In the genomic region with DNA sequence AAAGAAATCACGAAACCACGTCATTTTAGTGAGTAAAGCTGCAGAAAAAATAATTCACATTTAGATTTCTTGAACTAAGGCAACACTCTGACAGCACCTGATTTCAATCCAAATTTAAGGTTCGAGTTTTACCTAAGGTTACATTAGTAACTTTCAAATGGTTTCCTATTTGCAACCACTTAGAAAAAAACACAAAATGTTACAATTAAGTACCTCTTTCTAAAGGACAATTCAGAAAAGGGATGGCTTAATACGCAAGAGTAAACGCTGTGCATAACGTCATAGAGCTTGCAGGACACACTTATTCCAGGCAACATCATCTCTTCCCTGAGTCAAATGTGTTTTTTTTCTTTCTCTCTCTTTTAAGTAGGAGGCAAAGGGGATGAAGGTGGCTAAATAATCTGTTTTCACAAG, we compare ENCODE assay signal across 8 cellular contexts.
A peak's percentile ranks its signal among the peaks of the same experiment; 100 is the strongest.
DNase-seq lines count a peak whose midpoint lies in the region; ATAC-seq and TF ChIP-seq lines count a peak whose summit lies in the region.

No MANE protein-coding gene starts in this region.

- TF ChIP-seq POLR2A in IMR-90 (IDR thresholded peaks at IDR 0.05; ENCODE audit: low read depth, low read length) = no peak

- H3K27ac Mint-ChIP-seq in activated T-helper 2 cell treated with anti-CD3 and anti-CD28 coated beads, Interferon-gamma antibody, Interleukin-2, Interleukin-4, amounts not matched to agents 10 μg/mL and 5 μg/mL and 100 μg/mL, durations not matched to agents 14 hours and 24 hours and 36 hours = peak overlapping the region; percentile 86

- H3K9ac ChIP-seq in DND-41 (ENCODE audit: low read depth, low read length) = peak overlapping the region; percentile 84
- peak overlapping the region; percentile 96 for H3K9ac ChIP-seq in IMR-90 (ENCODE audit: low read depth, low read length)

- H3K79me2 ChIP-seq in DND-41 (ENCODE audit: insufficient read depth, low read length) = no peaks in the 10 kb centered on the region

- peak overlapping the region; percentile 90 for H3K4me3 Mint-ChIP-seq in activated T-helper 2 cell treated with anti-CD3 and anti-CD28 coated beads, Interferon-gamma antibody, Interleukin-2, Interleukin-4, amounts not matched to agents 10 μg/mL and 5 μg/mL and 100 μg/mL, durations not matched to agents 14 hours and 24 hours and 36 hours (ENCODE audit: low read depth)

- H2AK9ac ChIP-seq in IMR-90 (replicated peaks; ENCODE audit: low read depth, low read length, poor library complexity) = peak overlapping the region; percentile 92

- peak; percentile 6; the same call in 1 of the 3 replicates for ATAC-seq in DND-41 (ENCODE audit: insufficient read depth, low read depth)
- ATAC-seq in IMR-90 (ENCODE audit: low read depth) = peak; percentile 1; the same call in 1 of the 2 replicates
- peak; percentile 21 to 50 for ATAC-seq in left cardiac atrium
- no peak for ATAC-seq in GM21619 (IDR thresholded peaks at IDR 0.05; ENCODE audit: unreplicated experiment)

- peak overlapping the region; percentile 91 for H2BK5ac ChIP-seq in IMR-90 (ENCODE audit: low read depth, low read length, poor library complexity, severe bottlenecking)

- H3K4ac ChIP-seq in IMR-90 (ENCODE audit: low read depth, low read length) = peak overlapping the region; percentile 88

- WGBS in IMR-90 (ENCODE audit: extremely low coverage in 2 of 2, insufficient read length in 1 of 2), 2 experiments = 40% methylated on average over 1 of the region's 6 CpGs; no CpG with 5 or more reads in 1 of the 2 experiments

- H3K9me3 ChIP-seq in DND-41 (ENCODE audit: insufficient read depth, low read length, severe bottlenecking) = no peaks in the 10 kb centered on the region
- no peaks in the 10 kb centered on the region for H3K9me3 ChIP-seq in IMR-90 (ENCODE audit: control insufficient read depth, insufficient read depth, low read length)

- peak overlapping the region; percentile 97 for H3K14ac ChIP-seq in IMR-90 (replicated peaks; ENCODE audit: low read depth, low read length)

- H2BK20ac ChIP-seq in IMR-90 (ENCODE audit: low read depth, low read length) = no peak overlapping the region

- H4K5ac ChIP-seq in IMR-90 (ENCODE audit: low read depth, low read length) = peak overlapping the region; percentile 87; the same call in 1 of the 2 replicates

- peak overlapping the region; percentile 52 to 93; a peak in 3 of 4 replicates for H4K8ac ChIP-seq in IMR-90 (ENCODE audit: low read depth in 2 of 2, low read length in 2 of 2)

- no peaks in the 10 kb centered on the region for H3K27me3 Mint-ChIP-seq in activated T-helper 2 cell treated with anti-CD3 and anti-CD28 coated beads, Interferon-gamma antibody, Interleukin-2, Interleukin-4, amounts not matched to agents 10 μg/mL and 5 μg/mL and 100 μg/mL, durations not matched to agents 14 hours and 24 hours and 36 hours (ENCODE audit: low read depth)

- peak overlapping the region; percentile 93 for H3K4me2 ChIP-seq in DND-41 (ENCODE audit: insufficient read depth, low read length)
- peak overlapping the region; percentile 82 for H3K4me2 ChIP-seq in IMR-90 (ENCODE audit: low read depth, low read length)

- peak overlapping the region; percentile 95 for H3K18ac ChIP-seq in IMR-90 (ENCODE audit: low read depth, low read length)

- DNase-seq in DND-41 (no peak), IMR-90 (peak; percentile 55), left cardiac atrium (no peak), renal cortical epithelial cell (ENCODE audit: low read depth) (peak; percentile 50), NCI-H187 (lab: John Stamatoyannopoulos, UW) (no peak)
- DNase-seq in activated T-helper 2 cell treated with anti-CD3 and anti-CD28 coated beads, Interferon-gamma antibody, Interleukin-2, Interleukin-4, amounts not matched to agents 10 μg/mL and 5 μg/mL and 100 μg/mL, durations not matched to agents 14 hours and 24 hours and 36 hours (ENCODE audit: low spot score) = no peak
- no peak for DNase-seq in stimulated activated CD4-positive, alpha-beta T cell treated with anti-CD3 and anti-CD28 coated beads, Interleukin-4, amount 100 ng/mL, for 24 hours

- in situ Hi-C loops in IMR-90 (cut with MboI; ENCODE audit: low sequenced_read_pairs) = no loop called here

- H4K20me1 ChIP-seq in DND-41 (ENCODE audit: insufficient read depth, low read length) = no peaks in the 10 kb centered on the region
- peaks cover 1% of the 10 kb centered on the region for H4K20me1 ChIP-seq in IMR-90 (ENCODE audit: insufficient read depth, low read length)

- no peak for TF ChIP-seq RAD21 in IMR-90 (IDR thresholded peaks at IDR 0.05; ENCODE audit: low read length)

- peaks cover 12 to 17% of the 10 kb centered on the region in 2 experiments; a peak in 3 of 4 replicates for H3K79me1 ChIP-seq in IMR-90 (ENCODE audit: low read depth in 1 of 2, low read length in 2 of 2)

- H3K23ac ChIP-seq in IMR-90 (ENCODE audit: low read depth, low read length) = peak overlapping the region; percentile 99

- 0 out of 2 replicates have a peak overlapping the region, but pooled peaks have one; percentile 37 for H2AK5ac ChIP-seq in IMR-90 (ENCODE audit: low read depth, low read length)

- peaks cover 47% of the 10 kb centered on the region for H3K4me1 Mint-ChIP-seq in activated T-helper 2 cell treated with anti-CD3 and anti-CD28 coated beads, Interferon-gamma antibody, Interleukin-2, Interleukin-4, amounts not matched to agents 10 μg/mL and 5 μg/mL and 100 μg/mL, durations not matched to agents 14 hours and 24 hours and 36 hours (ENCODE audit: low read depth)

- H2AFZ ChIP-seq in DND-41 (ENCODE audit: low read depth, low read length) = peak overlapping the region; percentile 98
- H2AFZ ChIP-seq in IMR-90 (replicated peaks; ENCODE audit: low read length, poor library complexity) = peak overlapping the region; percentile 97

- H3K9me3 Mint-ChIP-seq in activated T-helper 2 cell treated with anti-CD3 and anti-CD28 coated beads, Interferon-gamma antibody, Interleukin-2, Interleukin-4, amounts not matched to agents 10 μg/mL and 5 μg/mL and 100 μg/mL, durations not matched to agents 14 hours and 24 hours and 36 hours = no peaks in the 10 kb centered on the region

- no peak overlapping the region; the same call in 2 of the 3 replicates for H2BK15ac ChIP-seq in IMR-90 (ENCODE audit: low read depth, low read length)

- intact Hi-C loops in IMR-90 (cut with micrococcal nuclease) (loop anchor here (5.0 kb wide), 3 partner anchors 64 to 466 kb away; no protein-coding TSS in a partner anchor), left cardiac atrium (cut with DNase I) (loop anchor here in 1 of 2 donors (5.0 to 10.0 kb wide), 3 partner anchors 61 to 106 kb away; no protein-coding TSS in a partner anchor)
- intact Hi-C loops in activated T-helper 2 cell treated with anti-CD3 and anti-CD28 coated beads, Interferon-gamma antibody, Interleukin-2, Interleukin-4, amounts not matched to agents 10 μg/mL and 5 μg/mL and 100 μg/mL, durations not matched to agents 14 hours and 24 hours and 36 hours (cut with micrococcal nuclease) = loop anchor here (1.0 to 5.0 kb wide), 8 partner anchors 66 to 449 kb away; a partner anchor contains a TSS

- H3K4me3 ChIP-seq in DND-41 (ENCODE audit: low read depth in 1 of 2, low read length in 2 of 2) (peak overlapping the region; percentile 91 to 99), IMR-90 (ENCODE audit: insufficient read depth, low read depth, low read length) (peak overlapping the region; percentile 91)

- TF ChIP-seq CTCF in DND-41 (IDR thresholded peaks at IDR 0.05; ENCODE audit: borderline replicate concordance, extremely low read depth, low read length, poor library complexity, severe bottlenecking) (no peak), IMR-90 (conservative IDR thresholded peaks at IDR 0.05; ENCODE audit: low read depth, low read length) (no peak)

- H3K56ac ChIP-seq in IMR-90 (ENCODE audit: extremely low read depth, insufficient read depth, low read length) = peak overlapping the region; percentile 92

- H3K27me3 ChIP-seq in DND-41 (ENCODE audit: insufficient read depth, low read length, poor library complexity) (no peaks in the 10 kb centered on the region), IMR-90 (ENCODE audit: control insufficient read depth, insufficient read depth, low read length) (no peaks in the 10 kb centered on the region)

- peak overlapping the region; percentile 85 for H2BK120ac ChIP-seq in IMR-90 (ENCODE audit: low read depth, low read length)

- peaks cover 27% of the 10 kb centered on the region for H3K4me1 ChIP-seq in DND-41 (ENCODE audit: insufficient read depth, low read length)
- H3K4me1 ChIP-seq in IMR-90 (ENCODE audit: control insufficient read depth, insufficient read depth, low read length) = no peaks in the 10 kb centered on the region

- no peaks in the 10 kb centered on the region for H3K36me3 ChIP-seq in DND-41 (ENCODE audit: insufficient read depth, low read length)
- no peaks in the 10 kb centered on the region for H3K36me3 ChIP-seq in IMR-90 (ENCODE audit: control insufficient read depth, insufficient read depth, low read length)

- H3K27ac ChIP-seq in DND-41 (ENCODE audit: low read length) (no peak overlapping the region), IMR-90 (ENCODE audit: insufficient read depth, low read length) (peak overlapping the region; percentile 79)

- no peaks in the 10 kb centered on the region for H3K9me1 ChIP-seq in IMR-90 (ENCODE audit: insufficient read depth, low read length)

- CTCF ChIA-PET in IMR-90 (lab: Yijun Ruan, JAX) = interaction anchor here (0.6 kb wide), 1 partner anchor 342 kb away, joined by 3 read pairs; no protein-coding TSS in a partner anchor

- POLR2A ChIA-PET in IMR-90 (lab: Charles Lee; ENCODE audit: unreplicated experiment) = no interaction called here

- H3K36me3 Mint-ChIP-seq in activated T-helper 2 cell treated with anti-CD3 and anti-CD28 coated beads, Interferon-gamma antibody, Interleukin-2, Interleukin-4, amounts not matched to agents 10 μg/mL and 5 μg/mL and 100 μg/mL, durations not matched to agents 14 hours and 24 hours and 36 hours (ENCODE audit: low read depth) = peaks cover 10% of the 10 kb centered on the region

- no TSS peak for BruUV-seq in IMR-90 (replicated peaks; lab: Mats Ljungman, UMichigan)

- H4K91ac ChIP-seq in IMR-90 (ENCODE audit: insufficient read depth, low read depth, low read length) = peak overlapping the region; percentile 66; the same call in 1 of the 2 replicates

- dilution Hi-C loops in IMR-90 (cut with HindIII; ENCODE audit: low sequenced_read_pairs, unreplicated experiment) = no loop called here

TF ChIP-seq in IMR-90, 13 proteins besides CTCF, POLR2A, EP300 and RAD21 (continues in another document):
- TF ChIP-seq BHLHE40 (IDR thresholded peaks at IDR 0.05; ENCODE audit: low read depth, low read length) (no peak), MXI1 (IDR thresholded peaks at IDR 0.05; ENCODE audit: borderline replicate concordance, low read depth, low read length) (no peak), NFE2L2 (IDR thresholded peaks at IDR 0.05; ENCODE audit: low read depth, low read length) (no peak)
- TF ChIP-seq, protein P1, sequence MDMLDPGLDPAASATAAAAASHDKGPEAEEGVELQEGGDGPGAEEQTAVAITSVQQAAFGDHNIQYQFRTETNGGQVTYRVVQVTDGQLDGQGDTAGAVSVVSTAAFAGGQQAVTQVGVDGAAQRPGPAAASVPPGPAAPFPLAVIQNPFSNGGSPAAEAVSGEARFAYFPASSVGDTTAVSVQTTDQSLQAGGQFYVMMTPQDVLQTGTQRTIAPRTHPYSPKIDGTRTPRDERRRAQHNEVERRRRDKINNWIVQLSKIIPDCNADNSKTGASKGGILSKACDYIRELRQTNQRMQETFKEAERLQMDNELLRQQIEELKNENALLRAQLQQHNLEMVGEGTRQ (IDR thresholded peaks at IDR 0.05; ENCODE audit: low read depth, low read length) = no peak

Comparison
In these comparisons a context has a peak if more than half of its experiments do, and no peak if none do; other contexts are left out.
1. DNase-seq: peak in IMR-90 (single experiment) and renal cortical epithelial cell (single experiment); none in DND-41 (single experiment), activated T-helper 2 cell treated with anti-CD3 and anti-CD28 coated beads, Interferon-gamma antibody, Interleukin-2, Interleukin-4, amounts not matched to agents 10 μg/mL and 5 μg/mL and 100 μg/mL, durations not matched to agents 14 hours and 24 hours and 36 hours (single experiment), left cardiac atrium (single experiment), stimulated activated CD4-positive, alpha-beta T cell treated with anti-CD3 and anti-CD28 coated beads, Interleukin-4, amount 100 ng/mL, for 24 hours (single experiment) and NCI-H187 (0 of 2).